Comparison of ENCODE assay signal across 17 cellular contexts in genomic region chr4:65139998-65140397, GRCh38.
DNase-seq lines count a peak whose midpoint lies in the region; ATAC-seq, FAIRE-seq and TF ChIP-seq lines count a peak whose summit lies in the region.
"Had no signal": no experiment of that assay in that cellular context is flagged by ENCODE, and none has a peak within 500 bp of the region (broad histone marks: within the 10 kb centered on the region; RNA-seq: fewer than 3 reads in every experiment).

No MANE protein-coding gene starts in this region.

- peaks cover 4% of the 10 kb centered on the region for H3K9me3 Mint-ChIP-seq in astrocyte (ENCODE audit: unreplicated experiment)

- H3K9me3 ChIP-seq in astrocyte (ENCODE audit: insufficient read depth, low read depth, low read length): no peaks in the 10 kb centered on the region
- H3K9me3 ChIP-seq: A549, BE2C had no signal

- no peak for ATAC-seq in SK-N-SH treated with all-trans-retinoic acid at 6 μM for 48 hours
- ATAC-seq: A549; CD8-positive, alpha-beta T cell had no signal

- no peaks in the 10 kb centered on the region for H3K36me3 Mint-ChIP-seq in astrocyte (ENCODE audit: low read depth, unreplicated experiment)
- H3K36me3 Mint-ChIP-seq: CD14-positive monocyte; CD8-positive, alpha-beta T cell had no signal

- H3K27me3 Mint-ChIP-seq in astrocyte (ENCODE audit: low read depth, unreplicated experiment): no peaks in the 10 kb centered on the region

- no peak overlapping the region for H3K4me3 Mint-ChIP-seq in astrocyte (ENCODE audit: unreplicated experiment)
- H3K4me3 Mint-ChIP-seq: CD14-positive monocyte; CD8-positive, alpha-beta T cell; HFFc6 had no signal

- no peaks in the 10 kb centered on the region for H3K27me3 ChIP-seq in astrocyte (ENCODE audit: insufficient read depth, low read length)
- H3K27me3 ChIP-seq: BE2C had no signal

- no peak overlapping the region for H3K4me3 ChIP-seq in astrocyte (ENCODE audit: insufficient read depth, low read depth, low read length)
- H3K4me3 ChIP-seq: A549 had no signal

- H3K4me2 ChIP-seq in astrocyte (ENCODE audit: low read length): no peak overlapping the region
- H3K4me2 ChIP-seq: A549 had no signal

- H4K20me1 ChIP-seq in astrocyte (ENCODE audit: insufficient read depth, low read length): no peaks in the 10 kb centered on the region

- no peak overlapping the region for H3K9ac ChIP-seq in astrocyte (ENCODE audit: low read length)

- H3K79me2 ChIP-seq in astrocyte (ENCODE audit: insufficient read depth, low read length): no peaks in the 10 kb centered on the region

- H3K4me1 ChIP-seq in astrocyte (ENCODE audit: insufficient read depth, low read length): no peaks in the 10 kb centered on the region
- H3K4me1 ChIP-seq: A549, BE2C had no signal

- DNase-seq in HT1080 (ENCODE audit: low read depth) (peak; percentile 28), M059J (ENCODE audit: low read depth) (peak; percentile 29), astrocyte (ENCODE audit: low read depth) (peak; percentile 2), frontal cortex (ENCODE audit: low spot score in 2 of 2) (no peak), putamen (ENCODE audit: low spot score) (no peak), C1 segment of cervical spinal cord (lab: John Stamatoyannopoulos, UW) (no peak), NCI-H1092 treated with DMSO at 0.1 percent for 48 hours (lab: John Stamatoyannopoulos, UW) (no peak)
- DNase-seq: BE2C; CD8-positive, alpha-beta T cell; COR-L47; DMS153; HCEC 1CT; HFFc6 had no signal

- H3K4me1 Mint-ChIP-seq in astrocyte (ENCODE audit: low read depth, unreplicated experiment): no peaks in the 10 kb centered on the region
- H3K4me1 Mint-ChIP-seq: CD14-positive monocyte had no signal

- H2AFZ ChIP-seq in astrocyte (ENCODE audit: low read depth, low read length): no peak overlapping the region

- H3K27ac Mint-ChIP-seq in astrocyte (ENCODE audit: unreplicated experiment): no peak overlapping the region
- H3K27ac Mint-ChIP-seq: CD14-positive monocyte; CD8-positive, alpha-beta T cell; HFFc6 had no signal

- no peak for TF ChIP-seq CTCF in astrocyte (IDR thresholded peaks at IDR 0.05; ENCODE audit: insufficient read depth, low read depth, low read length)

- H3K27ac ChIP-seq in astrocyte (ENCODE audit: low read depth, low read length): no peak overlapping the region
- H3K27ac ChIP-seq: A549 had no signal

- FAIRE-seq in astrocyte (lab: Jason Lieb, UNC) (no peak), frontal cortex (lab: Jason Lieb, UNC) (peak; percentile 79)
- FAIRE-seq: A549, D721Med had no signal

- no peaks in the 10 kb centered on the region for H3K36me3 ChIP-seq in astrocyte (ENCODE audit: insufficient read depth, low read length)
- H3K36me3 ChIP-seq: BE2C had no signal

TF ChIP-seq in SK-N-SH treated with all-trans-retinoic acid at 6 μM for 48 hours, 23 proteins besides CTCF, POLR2A, EP300 and RAD21:
- no peak for TF ChIP-seq RARB (CRISPR knock-in tag; IDR thresholded peaks at IDR 0.05)
- TF ChIP-seq CSDC2 (CRISPR knock-in tag; IDR thresholded peaks at IDR 0.05): no peak
- no peak for TF ChIP-seq SNAI2 (CRISPR knock-in tag; IDR thresholded peaks at IDR 0.05)
- TF ChIP-seq PPARA (CRISPR knock-in tag; IDR thresholded peaks at IDR 0.05; ENCODE audit: borderline replicate concordance): no peak
- no peak for TF ChIP-seq ZFP3 (CRISPR knock-in tag; IDR thresholded peaks at IDR 0.05)
- no peak for TF ChIP-seq CSRNP3 (CRISPR knock-in tag; IDR thresholded peaks at IDR 0.05)
- no peak for TF ChIP-seq ZNF70 (CRISPR knock-in tag; IDR thresholded peaks at IDR 0.05)
- no peak for TF ChIP-seq ZC3H10 (CRISPR knock-in tag; IDR thresholded peaks at IDR 0.05)
- no peak for TF ChIP-seq OSR1 (CRISPR knock-in tag; IDR thresholded peaks at IDR 0.05)
- no peak for TF ChIP-seq TSHZ2 (CRISPR knock-in tag; IDR thresholded peaks at IDR 0.05)
- no peak for TF ChIP-seq ESRRG (CRISPR knock-in tag; IDR thresholded peaks at IDR 0.05)
- no peak for TF ChIP-seq ZFP30 (CRISPR knock-in tag; IDR thresholded peaks at IDR 0.05)
- no peak for TF ChIP-seq BACH2 (CRISPR knock-in tag; IDR thresholded peaks at IDR 0.05; ENCODE audit: borderline replicate concordance)
- TF ChIP-seq TOX (CRISPR knock-in tag; IDR thresholded peaks at IDR 0.05; ENCODE audit: borderline replicate concordance): no peak

Comparison
In these comparisons a context has a peak if more than half of its experiments do, and no peak if none do; other contexts are left out.
1. DNase-seq: peak in HT1080 (single experiment), M059J (single experiment) and astrocyte (single experiment); none in frontal cortex (0 of 2), putamen (single experiment), C1 segment of cervical spinal cord (0 of 14) and NCI-H1092 treated with DMSO at 0.1 percent for 48 hours (single experiment).